Comparison of ENCODE assay signal across 20 cellular contexts in the genomic region with DNA sequence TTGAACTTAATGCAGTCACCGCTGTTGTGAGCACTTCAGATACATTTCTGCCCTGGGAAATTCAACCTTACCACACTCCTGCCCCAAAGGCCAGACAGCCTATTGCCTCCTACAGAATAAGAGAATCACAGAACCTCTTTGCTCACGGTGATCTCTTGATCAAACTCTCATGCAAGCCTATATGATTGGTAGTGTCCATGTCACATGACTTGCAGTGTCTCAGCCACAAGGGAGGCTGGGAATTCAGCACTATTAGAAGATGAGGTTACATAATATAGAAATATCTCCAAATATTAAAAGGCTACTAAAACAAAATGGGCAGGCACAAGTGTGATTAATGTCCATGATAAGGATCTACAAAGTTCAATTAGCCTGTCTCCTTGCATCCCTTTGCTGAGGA. TPM values are rescaled to one million over a fixed set of nuclear protein-coding genes. Genes with fewer than 3 reads are reported as not detected.
"Had no signal": no experiment of that assay in that cellular context is flagged by ENCODE, and none has a peak within 500 bp of the region (broad histone marks: within the 10 kb centered on the region; RNA-seq: fewer than 3 reads in every experiment).

No MANE protein-coding gene starts in this region.

- H3K9me3 Mint-ChIP-seq: stimulated activated effector memory CD8-positive, alpha-beta T cell treated with anti-CD3 and anti-CD28 coated beads, Interleukin-12 subunit alpha, Interleukin-12 subunit beta, amount 100 ng/mL, for 72 hours had no signal

- H3K27me3 ChIP-seq: right lobe of liver, thyroid gland, upper lobe of left lung, vagina had no signal

- H3K27ac ChIP-seq: heart left ventricle, psoas muscle, right lobe of liver, suprapubic skin, thyroid gland, upper lobe of left lung, vagina had no signal

- H3K9me3 ChIP-seq: heart left ventricle, psoas muscle, right lobe of liver, suprapubic skin, thyroid gland, upper lobe of left lung, vagina had no signal

- H3K4me3 Mint-ChIP-seq: endodermal cell; naive thymus-derived CD4-positive, alpha-beta T cell; nephron progenitor cell; stimulated activated effector memory CD8-positive, alpha-beta T cell treated with anti-CD3 and anti-CD28 coated beads, Interleukin-12 subunit alpha, Interleukin-12 subunit beta, amount 100 ng/mL, for 72 hours had no signal

- H3K4me1 ChIP-seq: psoas muscle had no signal

- H3K4me1 Mint-ChIP-seq: stimulated activated effector memory CD8-positive, alpha-beta T cell treated with anti-CD3 and anti-CD28 coated beads, Interleukin-12 subunit alpha, Interleukin-12 subunit beta, amount 100 ng/mL, for 72 hours had no signal

- H3K4me3 ChIP-seq: heart left ventricle, psoas muscle, right lobe of liver, suprapubic skin, thyroid gland, upper lobe of left lung, vagina had no signal

- H3K36me3 ChIP-seq: heart left ventricle, right lobe of liver, suprapubic skin, thyroid gland, upper lobe of left lung, vagina had no signal

- ATAC-seq: heart left ventricle; naive thymus-derived CD4-positive, alpha-beta T cell; psoas muscle; right lobe of liver; stimulated activated effector memory CD8-positive, alpha-beta T cell treated with anti-CD3 and anti-CD28 coated beads, Interleukin-12 subunit alpha, Interleukin-12 subunit beta, amount 100 ng/mL, for 72 hours; stimulated activated naive CD8-positive, alpha-beta T cell treated with anti-CD3 and anti-CD28 coated beads, Interleukin-15, Interleukin-2, amounts not matched to agents 100 U/mL and 50 U/mL, for 24 hours had no signal

- H3K27ac Mint-ChIP-seq: endodermal cell; naive thymus-derived CD4-positive, alpha-beta T cell; nephron progenitor cell; stimulated activated effector memory CD8-positive, alpha-beta T cell treated with anti-CD3 and anti-CD28 coated beads, Interleukin-12 subunit alpha, Interleukin-12 subunit beta, amount 100 ng/mL, for 72 hours had no signal

- H3K36me3 Mint-ChIP-seq: naive thymus-derived CD4-positive, alpha-beta T cell; stimulated activated effector memory CD8-positive, alpha-beta T cell treated with anti-CD3 and anti-CD28 coated beads, Interleukin-12 subunit alpha, Interleukin-12 subunit beta, amount 100 ng/mL, for 72 hours had no signal

- DNase-seq: effector CD4-positive, alpha-beta T cell; endodermal cell; heart left ventricle; hippocampal formation; kidney glomerular epithelial cell; mammary epithelial cell; naive thymus-derived CD4-positive, alpha-beta T cell; nephron progenitor cell; psoas muscle; retina; right lobe of liver; stimulated activated CD4-positive, alpha-beta T cell treated with anti-CD3 and anti-CD28 coated beads, Interleukin-4, amount 100 ng/mL, for 1 hour; stimulated activated CD8-positive, alpha-beta memory T cell treated with anti-CD3 and anti-CD28 coated beads, Interleukin-4, amount 100 ng/mL, for 48 hours; stimulated activated naive CD8-positive, alpha-beta T cell treated with anti-CD3 and anti-CD28 coated beads, Interleukin-15, Interleukin-2, amounts not matched to agents 100 U/mL and 50 U/mL, for 24 hours; thyroid gland; upper lobe of left lung had no signal

RNA-seq across cellular contexts. Expression of a gene that starts 3.8 kb away (rescaled TPM):
- total RNA-seq: mononuclear cell; naive thymus-derived CD4-positive, alpha-beta T cell had no signal
